In genomic region chr6:45645302-45645701, GRCh38 we compare ENCODE assay signal across 1 cellular context.
TF ChIP-seq lines count a peak whose summit lies in the region.

No MANE protein-coding gene starts in this region.

TF ChIP-seq in GM23338, 12 proteins besides CTCF, POLR2A, EP300 and RAD21 (continued from another document):
- TF ChIP-seq ZNF462 (CRISPR knock-in tag; IDR thresholded peaks at IDR 0.05) (no peak), NANOG (IDR thresholded peaks at IDR 0.05; ENCODE audit: borderline replicate concordance) (no peak), CREB1 (CRISPR knock-in tag; IDR thresholded peaks at IDR 0.05; ENCODE audit: low read depth) (no peak), POLR2AphosphoS5 (IDR thresholded peaks at IDR 0.05; ENCODE audit: low read depth) (no peak), ZNF331 (CRISPR knock-in tag; IDR thresholded peaks at IDR 0.05; ENCODE audit: low read depth) (no peak), ETS1 (IDR thresholded peaks at IDR 0.05) (no peak), EZH2phosphoT487 (IDR thresholded peaks at IDR 0.05; ENCODE audit: unreplicated experiment) (no peak), STAT1 (IDR thresholded peaks at IDR 0.05; ENCODE audit: unreplicated experiment) (no peak)
